In the genomic region with DNA sequence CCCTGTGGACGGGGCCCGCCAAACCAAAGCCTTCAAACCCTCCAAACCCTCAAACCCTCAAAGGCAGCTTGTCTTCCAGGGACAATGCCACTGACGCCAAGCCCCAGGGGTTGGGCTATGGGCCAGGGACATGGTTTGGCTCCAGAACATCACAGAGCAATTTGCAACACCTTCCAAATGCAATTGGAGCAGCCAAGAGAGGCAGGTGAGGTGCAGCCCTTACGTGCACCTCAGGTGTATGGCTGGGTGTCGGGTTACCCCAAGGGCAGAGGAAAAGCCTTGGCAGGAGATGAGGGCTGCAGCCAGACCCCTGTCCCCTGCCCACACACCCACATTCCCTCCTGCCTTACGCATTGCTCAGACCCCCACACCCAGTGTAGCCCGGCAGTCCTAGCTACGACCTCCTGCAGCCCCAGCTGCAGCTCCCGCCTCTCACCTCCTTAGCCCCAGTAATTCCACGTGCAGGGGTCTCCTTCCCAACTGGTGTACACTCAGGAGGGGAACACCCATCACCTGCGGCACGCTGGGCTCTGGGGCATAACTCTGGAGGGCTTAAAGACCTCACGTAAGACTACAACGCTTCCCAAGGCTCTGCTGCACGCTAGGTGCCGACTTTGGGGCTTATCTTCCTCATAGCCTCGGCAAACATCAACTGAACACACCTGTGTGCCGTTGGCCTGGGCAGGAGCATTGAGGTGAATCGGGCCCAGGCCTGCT, we compare ENCODE assay signal across 10 cellular contexts.
DNase-seq lines count a peak whose midpoint lies in the region; ATAC-seq and TF ChIP-seq lines count a peak whose summit lies in the region.
"Had no signal": no experiment of that assay in that cellular context is flagged by ENCODE, and none has a peak within 500 bp of the region (broad histone marks: within the 10 kb centered on the region; RNA-seq: fewer than 3 reads in every experiment).

No MANE protein-coding gene starts in this region.

- H3K27me3 ChIP-seq in ascending aorta: no peaks in the 10 kb centered on the region
- no peaks in the 10 kb centered on the region for H3K27me3 ChIP-seq in left lung
- no peaks in the 10 kb centered on the region for H3K27me3 ChIP-seq in tibial artery
- no peaks in the 10 kb centered on the region for H3K27me3 ChIP-seq in spleen (replicated peaks in 1 of 7)
- H3K27me3 ChIP-seq: BLaER1 treated with 17β-estradiol and CSF1 and Interleukin-3, amounts not matched to agents 10 nM and 100 nM had no signal

- H3K4me3 ChIP-seq in ascending aorta: no peak overlapping the region
- H3K4me3 ChIP-seq in left lung: no peak overlapping the region
- no peak overlapping the region for H3K4me3 ChIP-seq in tibial artery
- H3K4me3 ChIP-seq in spleen: no peak overlapping the region
- H3K4me3 ChIP-seq: BLaER1 treated with 17β-estradiol and CSF1 and Interleukin-3, amounts not matched to agents 10 nM and 100 nM had no signal

- no peak for TF ChIP-seq POLR2A in spleen (IDR thresholded peaks at IDR 0.05)

- intact Hi-C loops in ascending aorta (cut with DNase I): no loop called here
- intact Hi-C loops in left lung (cut with DNase I): no loop called here
- intact Hi-C loops in tibial artery (cut with DNase I; ENCODE audit: low total_unique reads): no loop called here
- intact Hi-C loops in spleen (cut with DNase I; ENCODE audit: low total_unique reads): no loop called here

- H3K4me1 ChIP-seq in ascending aorta (peaks cover 0 to 6% of the 10 kb centered on the region in 2 donors), left lung (peaks cover 15 to 22% of the 10 kb centered on the region in 2 donors), tibial artery (peaks cover 0 to 28% (median 20%) of the 10 kb centered on the region in 4 donors), spleen (peaks cover 0 to 20% (median 0%) of the 10 kb centered on the region in 6 donors)

- WGBS in spleen, 5 donors: 87 to 91% (median 89%) methylated on average over 16 to 19 of the region's 19 CpGs

- H3K9me3 ChIP-seq in ascending aorta (no peaks in the 10 kb centered on the region), left lung (no peaks in the 10 kb centered on the region), tibial artery (no peaks in the 10 kb centered on the region), spleen (no peaks in the 10 kb centered on the region)
- H3K9me3 ChIP-seq: BLaER1 treated with 17β-estradiol and CSF1 and Interleukin-3, amounts not matched to agents 10 nM and 100 nM had no signal

- peak overlapping the region; percentile 79 to 89 for H3K27ac ChIP-seq in ascending aorta
- H3K27ac ChIP-seq in left lung: peak overlapping the region; percentile 77 to 88
- H3K27ac ChIP-seq in tibial artery: peak overlapping the region; percentile 84
- H3K27ac ChIP-seq in spleen: peak overlapping the region in 2 of 8 donors; percentile 87 to 90

- TF ChIP-seq CTCF in ascending aorta (IDR thresholded peaks at IDR 0.05) (no peak), left lung (IDR thresholded peaks at IDR 0.05) (no peak), tibial artery (IDR thresholded peaks at IDR 0.05) (no peak), spleen (IDR thresholded peaks at IDR 0.05 in 8 of 11, conservative IDR thresholded peaks at IDR 0.05 in 3 of 11) (no peak)

- peak; percentile 11 for ATAC-seq in left lung

- DNase-seq in NCI-H2107 (lab: John Stamatoyannopoulos, UW) (peak; percentile 63), ascending aorta (ENCODE audit: low spot score in 2 of 2) (no peak), left lung (peak in 1 of 2 donors; percentile 71), tibial artery (no peak), spleen (no peak), islet precursor cell (no peak), HK-2 (ENCODE audit: unreplicated experiment) (no peak)
- DNase-seq: NCI-H1436 treated with DMSO at 0.1 percent for 48 hours; stimulated activated CD4-positive, alpha-beta T cell treated with anti-CD3 and anti-CD28 coated beads, Interleukin-2, amount 100 ng/mL, for 24 hours had no signal

- H3K36me3 ChIP-seq in ascending aorta (no peaks in the 10 kb centered on the region), left lung (no peaks in the 10 kb centered on the region), tibial artery (no peaks in the 10 kb centered on the region), spleen (no peaks in the 10 kb centered on the region)
- H3K36me3 ChIP-seq: BLaER1 treated with 17β-estradiol and CSF1 and Interleukin-3, amounts not matched to agents 10 nM and 100 nM had no signal
